Comparison of ENCODE assay signal across 8 cellular contexts in genomic region chr15:84080778-84081084, GRCh38.
A peak's percentile ranks its signal among the peaks of the same experiment; 100 is the strongest.
DNase-seq lines count a peak whose midpoint lies in the region; ATAC-seq, FAIRE-seq and TF ChIP-seq lines count a peak whose summit lies in the region.
"Not testable (repeated sequence)": the region's sequence is repeated elsewhere in the genome, so short reads cannot be mapped to it uniquely, and the experiment has no call there.

No MANE protein-coding gene starts in this region.

- H3K27ac Mint-ChIP-seq in CD8-positive, alpha-beta T cell; activated CD4-positive, alpha-beta T cell treated with anti-CD3 and anti-CD28 coated beads, Interleukin-2, amount 10 ng/mL, durations not matched to agents 7 days and 5 days; naive B cell: not testable (repeated sequence)

- BruUV-seq in K562 (replicated peaks; lab: Mats Ljungman, UMichigan): not testable (repeated sequence)

- H3K36me3 Mint-ChIP-seq in CD8-positive, alpha-beta T cell; activated CD4-positive, alpha-beta T cell treated with anti-CD3 and anti-CD28 coated beads, Interleukin-2, amount 10 ng/mL, durations not matched to agents 7 days and 5 days (ENCODE audit: low read depth); naive B cell: not testable (repeated sequence)

- not testable (repeated sequence) for TF ChIP-seq RAD21 in K562 (CRISPR knock-in tag; conservative IDR thresholded peaks at IDR 0.05 in 1 of 2, IDR thresholded peaks at IDR 0.05 in 1 of 2)

- DNase-seq in CD8-positive, alpha-beta T cell; activated CD4-positive, alpha-beta T cell treated with anti-CD3 and anti-CD28 coated beads, Interleukin-2, amount 10 ng/mL, durations not matched to agents 7 days and 5 days; naive B cell: not testable (repeated sequence)
- DNase-seq in NCI-H2227 (lab: John Stamatoyannopoulos, UW; ENCODE audit: unreplicated experiment) (peak; percentile 28), K562 (ENCODE audit: extremely low read depth in 1 of 4, low spot score in 3 of 4) (peak; percentile 9 to 42 (median 16)), glomerular visceral epithelial cell (ENCODE audit: extremely low spot score) (peak; percentile 69)
- DNase-seq in stimulated activated naive CD8-positive, alpha-beta T cell treated with anti-CD3 and anti-CD28 coated beads, Interleukin-15, Interleukin-2, amounts not matched to agents 100 U/mL and 50 U/mL, for 24 hours: peak; percentile 5

- H3K4me3 Mint-ChIP-seq in CD8-positive, alpha-beta T cell: peak overlapping the region; percentile 75
- H3K4me3 Mint-ChIP-seq in activated CD4-positive, alpha-beta T cell treated with anti-CD3 and anti-CD28 coated beads, Interleukin-2, amount 10 ng/mL, durations not matched to agents 7 days and 5 days: peak overlapping the region; percentile 77
- peak overlapping the region; percentile 25 to 88 (median 78) for H3K4me3 Mint-ChIP-seq in naive B cell

- not testable (repeated sequence) for H3K9me3 ChIP-seq in CD8-positive, alpha-beta T cell (ENCODE audit: low read length); K562 (replicated peaks; ENCODE audit: control insufficient read depth, insufficient read depth, low read depth, low read length)

- TF ChIP-seq CTCF in CD8-positive, alpha-beta T cell (IDR thresholded peaks at IDR 0.05); K562 (IDR thresholded peaks at IDR 0.05 in 2 of 3, conservative IDR thresholded peaks at IDR 0.05 in 1 of 3; ENCODE audit: insufficient read depth in 2 of 3, low read depth in 1 of 3, low read length in 3 of 3): not testable (repeated sequence)

- not testable (repeated sequence) for ATAC-seq in CD8-positive, alpha-beta T cell; naive B cell (ENCODE audit: low read depth in 2 of 2)
- ATAC-seq in HG02642 (IDR thresholded peaks at IDR 0.05; ENCODE audit: poor library complexity, unreplicated experiment) (peak; percentile 15), K562 (peak; percentile 86)
- peak; percentile 25 for ATAC-seq in stimulated activated naive CD8-positive, alpha-beta T cell treated with anti-CD3 and anti-CD28 coated beads, Interleukin-15, Interleukin-2, amounts not matched to agents 100 U/mL and 50 U/mL, for 24 hours

- in situ Hi-C loops in K562 (cut with MboI): not testable (repeated sequence)

- not testable (repeated sequence) for TF ChIP-seq POLR2A in K562 (conservative IDR thresholded peaks at IDR 0.05)

- H3K27me3 Mint-ChIP-seq in CD8-positive, alpha-beta T cell (ENCODE audit: low read depth): peaks cover 54% of the 10 kb centered on the region
- H3K27me3 Mint-ChIP-seq in activated CD4-positive, alpha-beta T cell treated with anti-CD3 and anti-CD28 coated beads, Interleukin-2, amount 10 ng/mL, durations not matched to agents 7 days and 5 days: peaks cover 40% of the 10 kb centered on the region
- peaks cover 59 to 83% (median 74%) of the 10 kb centered on the region in 3 donors for H3K27me3 Mint-ChIP-seq in naive B cell

- not testable (repeated sequence) for H3K4me2 ChIP-seq in K562 (ENCODE audit: insufficient read depth, low read length)

- CTCF ChIA-PET in CD8-positive, alpha-beta T cell (lab: Charles Lee); activated CD4-positive, alpha-beta T cell treated with anti-CD3 and anti-CD28 coated beads, Interleukin-2, amount 10 ng/mL, durations not matched to agents 7 days and 5 days (lab: Charles Lee); K562 (lab: Yijun Ruan, JAX; ENCODE audit: low intra/inter-chr PET ratio): not testable (repeated sequence)

- intact Hi-C loops in CD8-positive, alpha-beta T cell (cut with DNase I, micrococcal nuclease); K562 (cut with micrococcal nuclease): not testable (repeated sequence)

- H4K20me1 ChIP-seq in K562 (replicated peaks; ENCODE audit: control insufficient read depth, insufficient read depth, low read length): not testable (repeated sequence)

- FAIRE-seq in K562 (lab: Jason Lieb, UNC): peak; percentile 86

- 1% methylated on average over 8 of the region's 9 CpGs for WGBS in K562 (ENCODE audit: insufficient coverage, low coverage, missing lambda C conversion rate)

- not testable (repeated sequence) for H3K4me1 ChIP-seq in CD8-positive, alpha-beta T cell (ENCODE audit: insufficient read depth, low read length); K562 (replicated peaks in 1 of 2; ENCODE audit: control insufficient read depth in 2 of 2, insufficient read depth in 2 of 2, low read length in 2 of 2)

- H2AFZ ChIP-seq in K562 (ENCODE audit: low read depth, low read length): not testable (repeated sequence)

- H3K36me3 ChIP-seq in CD8-positive, alpha-beta T cell (ENCODE audit: insufficient read depth, low read length); K562 (ENCODE audit: control insufficient read depth, insufficient read depth, low read length): not testable (repeated sequence)

- H3K27me3 ChIP-seq in CD8-positive, alpha-beta T cell (ENCODE audit: insufficient read depth, low read length): not testable (repeated sequence)
- H3K27me3 ChIP-seq in K562 (ENCODE audit: control insufficient read depth in 2 of 2, insufficient read depth in 2 of 2, low read length in 2 of 2): peaks cover 13 to 20% of the 10 kb centered on the region in 2 experiments; a peak in 4 of 5 replicates

- not testable (repeated sequence) for H3K9me1 ChIP-seq in K562 (ENCODE audit: control insufficient read depth, insufficient read depth, low read length)

- TF ChIP-seq EP300 in K562 (IDR thresholded peaks at IDR 0.05; ENCODE audit: low read length): not testable (repeated sequence)

- POLR2A ChIA-PET in CD8-positive, alpha-beta T cell (lab: Charles Lee); activated CD4-positive, alpha-beta T cell treated with anti-CD3 and anti-CD28 coated beads, Interleukin-2, amount 10 ng/mL, durations not matched to agents 7 days and 5 days (lab: Charles Lee); K562 (lab: Yijun Ruan, JAX): not testable (repeated sequence)

- not testable (repeated sequence) for H3K79me2 ChIP-seq in K562 (ENCODE audit: control insufficient read depth, insufficient read depth, low read length)

- not testable (repeated sequence) for H3K4me3 ChIP-seq in CD8-positive, alpha-beta T cell (ENCODE audit: low read depth, low read length); K562

- not testable (repeated sequence) for H3K4me1 Mint-ChIP-seq in CD8-positive, alpha-beta T cell (ENCODE audit: low read depth)
- H3K4me1 Mint-ChIP-seq in activated CD4-positive, alpha-beta T cell treated with anti-CD3 and anti-CD28 coated beads, Interleukin-2, amount 10 ng/mL, durations not matched to agents 7 days and 5 days: peaks cover 13% of the 10 kb centered on the region
- H3K4me1 Mint-ChIP-seq in naive B cell: peaks cover 13 to 15% (median 14%) of the 10 kb centered on the region in 3 donors

- H3K9me3 Mint-ChIP-seq in CD8-positive, alpha-beta T cell; activated CD4-positive, alpha-beta T cell treated with anti-CD3 and anti-CD28 coated beads, Interleukin-2, amount 10 ng/mL, durations not matched to agents 7 days and 5 days: not testable (repeated sequence)
- peaks cover 0 to 14% (median 7%) of the 10 kb centered on the region in 7 donors for H3K9me3 Mint-ChIP-seq in naive B cell

- not testable (repeated sequence) for H3K27ac ChIP-seq in CD8-positive, alpha-beta T cell (ENCODE audit: low read depth, low read length); K562 (ENCODE audit: extremely low read depth, low read depth, low read length)

- H3K9ac ChIP-seq in K562 (ENCODE audit: insufficient read depth in 1 of 2, low read depth in 2 of 2, low read length in 2 of 2): not testable (repeated sequence)

TF ChIP-seq in K562, 482 proteins besides CTCF, POLR2A, EP300 and RAD21:
- TF ChIP-seq, protein P1, sequence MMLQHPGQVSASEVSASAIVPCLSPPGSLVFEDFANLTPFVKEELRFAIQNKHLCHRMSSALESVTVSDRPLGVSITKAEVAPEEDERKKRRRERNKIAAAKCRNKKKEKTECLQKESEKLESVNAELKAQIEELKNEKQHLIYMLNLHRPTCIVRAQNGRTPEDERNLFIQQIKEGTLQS (IDR thresholded peaks at IDR 0.05): peak; percentile 40
- TF ChIP-seq, protein P1 (CRISPR knock-in tag; conservative IDR thresholded peaks at IDR 0.05): not testable (repeated sequence)
- TF ChIP-seq MEIS2 (IDR thresholded peaks at IDR 0.05; ENCODE audit: partially characterized antibody) (peak; percentile 43), FOSL1 (tag; conservative IDR thresholded peaks at IDR 0.05) (peak; percentile 80)
TF ChIP-seq in K562: peak in this region for 3; not testable (repeated sequence) for 479.
